ENCODE assay signal across 1 cellular context in the genomic region with DNA sequence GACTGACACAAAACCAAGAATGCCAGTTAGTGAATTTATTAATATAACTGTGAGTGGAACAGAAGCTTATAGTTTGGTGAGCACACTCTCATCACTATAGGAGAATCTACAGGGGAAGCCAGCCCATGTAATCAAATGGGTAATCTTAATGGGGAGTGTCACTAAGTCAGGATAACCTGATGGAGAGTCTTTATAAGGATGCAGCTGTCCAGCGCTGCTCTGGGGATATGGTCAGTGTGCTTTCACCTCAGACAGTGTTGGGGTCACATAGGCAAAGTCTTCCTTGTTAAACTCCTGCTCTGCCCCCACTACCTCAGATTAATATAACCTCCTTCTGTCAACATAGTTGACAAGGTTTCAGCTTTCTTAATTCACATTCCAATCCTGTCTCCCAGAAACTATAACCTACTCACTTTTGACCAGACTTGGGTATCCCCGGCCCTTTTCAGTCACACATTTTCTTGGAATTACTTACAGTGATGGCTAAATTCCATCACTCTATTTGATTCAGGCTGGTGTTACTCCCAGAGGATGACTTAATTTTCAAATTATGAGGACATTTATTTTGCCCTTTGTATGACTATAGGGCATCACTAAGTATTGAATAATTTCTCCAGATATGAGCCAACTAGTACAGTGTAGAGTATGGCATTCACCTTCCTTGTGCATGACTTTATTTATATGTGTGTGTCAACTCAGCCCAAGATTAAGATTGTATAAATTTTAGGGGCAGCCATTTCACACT.
TF ChIP-seq lines count a peak whose summit lies in the region.

No MANE protein-coding gene starts in this region.

TF ChIP-seq in IMR-90, 13 proteins besides CTCF, POLR2A, EP300 and RAD21 (continued from another document):
- TF ChIP-seq RCOR1 (IDR thresholded peaks at IDR 0.05; ENCODE audit: insufficient replicate concordance, low read length) (no peak), BHLHE40 (IDR thresholded peaks at IDR 0.05; ENCODE audit: low read depth, low read length) (no peak), RFX5 (IDR thresholded peaks at IDR 0.05; ENCODE audit: low read depth, low read length) (no peak), FOS (IDR thresholded peaks at IDR 0.05; ENCODE audit: low read depth, low read length) (no peak), MAFK (IDR thresholded peaks at IDR 0.05; ENCODE audit: low read depth, low read length) (no peak), CEBPB (IDR thresholded peaks at IDR 0.05; ENCODE audit: low read depth, low read length) (no peak), SMC3 (IDR thresholded peaks at IDR 0.05; ENCODE audit: low read depth, low read length) (no peak), MAZ (IDR thresholded peaks at IDR 0.05; ENCODE audit: borderline replicate concordance, low read depth, low read length) (no peak)
